In the genomic region with DNA sequence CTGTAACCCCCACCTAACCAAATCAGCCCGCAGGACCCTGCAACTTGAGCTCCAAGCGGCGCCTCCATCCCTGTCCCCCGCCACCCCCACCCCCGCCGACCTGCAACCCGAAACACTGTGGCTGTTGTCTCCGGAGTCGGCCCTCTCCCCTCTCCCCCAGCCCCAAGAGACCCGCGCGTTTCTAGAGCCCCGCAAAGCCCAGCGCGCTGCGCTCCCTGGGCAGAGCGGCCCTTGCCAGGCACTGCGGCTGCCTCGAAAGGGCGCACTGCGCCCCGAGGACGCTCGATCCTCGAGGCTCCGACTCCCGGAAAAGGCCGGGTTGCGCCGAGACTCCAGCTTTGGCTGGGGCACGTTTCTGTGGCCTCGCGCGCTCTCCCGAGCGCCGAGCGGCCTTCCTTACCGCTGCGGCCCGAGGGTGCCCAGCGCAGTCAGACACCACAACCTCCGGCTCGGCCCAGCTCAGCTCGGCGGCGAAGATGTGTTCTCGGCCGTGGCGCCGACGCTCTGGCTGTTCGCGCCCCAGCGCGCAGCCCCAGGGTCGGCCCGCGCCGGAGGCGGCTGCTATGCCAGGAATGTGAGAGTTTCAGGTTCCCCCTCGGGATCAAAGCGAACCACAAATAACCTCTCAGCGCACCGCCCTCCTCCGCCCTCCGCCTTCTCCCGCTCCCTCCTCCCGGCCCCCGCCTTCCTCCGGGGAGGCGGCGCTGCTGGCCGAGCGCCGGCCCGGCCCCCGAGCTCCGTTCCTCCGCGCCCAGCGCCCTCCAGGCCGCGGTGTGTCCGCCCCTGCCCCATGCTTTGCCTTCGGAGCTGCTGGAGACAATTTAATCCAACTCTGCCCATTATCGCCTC, we compare ENCODE assay signal across 8 cellular contexts. TPM values are rescaled to one million over a fixed set of nuclear protein-coding genes. Genes with fewer than 3 reads are reported as not detected.
DNase-seq lines count a peak whose midpoint lies in the region; ATAC-seq and TF ChIP-seq lines count a peak whose summit lies in the region.

AMOTL2 (minus strand) TSS at position 506 of the 849 bp plus-strand sequence. CDS start 3,014 bp downstream, outside the sequence.

- peaks cover 0 to 26% (median 8%) of the 10 kb centered on the region in 6 donors for H3K36me3 ChIP-seq in spleen

- DNase-seq in activated effector memory CD4-positive, alpha-beta T cell treated with anti-CD3 and anti-CD28 coated beads, Interleukin-2, amount 50 U/mL, for 16 hours = peak; percentile 65
- DNase-seq in activated effector memory CD4-positive, alpha-beta T cell treated with Interleukin-2 at 50 U/mL for 16 hours = no peak
- peak; percentile 55 for DNase-seq in Jurkat, Clone E6-1 (ENCODE audit: low read depth, low spot score)
- peak; percentile 55 to 88 (median 74) for DNase-seq in dorsolateral prefrontal cortex
- DNase-seq in spleen = peak; percentile 87

- 1 to 3% (median 2%) methylated on average over 46 to 87 of the region's 87 CpGs for WGBS in spleen, 5 donors

- peak; percentile 74 for ATAC-seq in SK-N-SH treated with all-trans-retinoic acid at 6 μM for 48 hours
- no peak for ATAC-seq in GM21723 (IDR thresholded peaks at IDR 0.05; ENCODE audit: unreplicated experiment)

- H3K27me3 ChIP-seq in dorsolateral prefrontal cortex (no peaks in the 10 kb centered on the region), layer of hippocampus (ENCODE audit: control insufficient read depth, insufficient read depth, low read length) (no peaks in the 10 kb centered on the region), spleen (replicated peaks in 1 of 7) (peaks cover 0 to 57% (median 18%) of the 10 kb centered on the region in 7 donors)

- peak in 1 of 3 donors; percentile 82 for TF ChIP-seq POLR2A in spleen (IDR thresholded peaks at IDR 0.05)

- H3K27ac ChIP-seq in dorsolateral prefrontal cortex (peak within 1 kb of the TSS; percentile 92 to 100 (median 100)), layer of hippocampus (ENCODE audit: low read depth, low read length) (peak within 1 kb of the TSS; percentile 98), spleen (peak within 1 kb of the TSS; percentile 50 to 96 (median 93))

- H3K9me3 ChIP-seq in spleen = no peaks in the 10 kb centered on the region

- intact Hi-C loops in dorsolateral prefrontal cortex (cut with DNase I) = loop anchor here (5.0 kb wide), 5 partner anchors 33 to 122 kb away; partner anchors contain the start of genes ANAPC13 (in 1 of the 2), CEP63 (in 1 of the 2) and RYK (in 1 of the 2)
- intact Hi-C loops in spleen (cut with DNase I; ENCODE audit: low total_unique reads) = no loop called here

- peaks cover 18 to 75% (median 53%) of the 10 kb centered on the region in 6 donors for H3K4me1 ChIP-seq in spleen

- TF ChIP-seq CTCF in dorsolateral prefrontal cortex (IDR thresholded peaks at IDR 0.05 in 54 of 56, conservative IDR thresholded peaks at IDR 0.05 in 2 of 56; ENCODE audit: low read depth in 1 of 56, partially characterized antibody in 56 of 56) (peak in 11 of 56 donors; percentile 7 to 46 (median 16)), spleen (IDR thresholded peaks at IDR 0.05 in 8 of 11, conservative IDR thresholded peaks at IDR 0.05 in 3 of 11) (no peak)

- H3K4me3 ChIP-seq in Jurkat, Clone E6-1 (ENCODE audit: low read length) = peak within 1 kb of the TSS; percentile 49
- peak within 1 kb of the TSS; percentile 53 to 96 (median 85) for H3K4me3 ChIP-seq in dorsolateral prefrontal cortex
- H3K4me3 ChIP-seq in spleen = peak within 1 kb of the TSS; percentile 46 to 74 (median 52)

TF ChIP-seq in SK-N-SH treated with all-trans-retinoic acid at 6 μM for 48 hours, 23 proteins besides CTCF, POLR2A, EP300 and RAD21:
- TF ChIP-seq RARB (CRISPR knock-in tag; IDR thresholded peaks at IDR 0.05) = no peak
- no peak for TF ChIP-seq TOX (CRISPR knock-in tag; IDR thresholded peaks at IDR 0.05; ENCODE audit: borderline replicate concordance)
- TF ChIP-seq BACH2 (CRISPR knock-in tag; IDR thresholded peaks at IDR 0.05; ENCODE audit: borderline replicate concordance) = no peak
- TF ChIP-seq, protein P1, sequence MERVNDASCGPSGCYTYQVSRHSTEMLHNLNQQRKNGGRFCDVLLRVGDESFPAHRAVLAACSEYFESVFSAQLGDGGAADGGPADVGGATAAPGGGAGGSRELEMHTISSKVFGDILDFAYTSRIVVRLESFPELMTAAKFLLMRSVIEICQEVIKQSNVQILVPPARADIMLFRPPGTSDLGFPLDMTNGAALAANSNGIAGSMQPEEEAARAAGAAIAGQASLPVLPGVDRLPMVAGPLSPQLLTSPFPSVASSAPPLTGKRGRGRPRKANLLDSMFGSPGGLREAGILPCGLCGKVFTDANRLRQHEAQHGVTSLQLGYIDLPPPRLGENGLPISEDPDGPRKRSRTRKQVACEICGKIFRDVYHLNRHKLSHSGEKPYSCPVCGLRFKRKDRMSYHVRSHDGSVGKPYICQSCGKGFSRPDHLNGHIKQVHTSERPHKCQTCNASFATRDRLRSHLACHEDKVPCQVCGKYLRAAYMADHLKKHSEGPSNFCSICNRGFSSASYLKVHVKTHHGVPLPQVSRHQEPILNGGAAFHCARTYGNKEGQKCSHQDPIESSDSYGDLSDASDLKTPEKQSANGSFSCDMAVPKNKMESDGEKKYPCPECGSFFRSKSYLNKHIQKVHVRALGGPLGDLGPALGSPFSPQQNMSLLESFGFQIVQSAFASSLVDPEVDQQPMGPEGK (CRISPR knock-in tag; IDR thresholded peaks at IDR 0.05; ENCODE audit: borderline replicate concordance) = peak; percentile 57; the same call in 1 of the 2 replicates
- no peak for TF ChIP-seq CREB5 (CRISPR knock-in tag; IDR thresholded peaks at IDR 0.05; ENCODE audit: low read depth)
- peak; percentile 63; the same call in 1 of the 2 replicates for TF ChIP-seq CSDC2 (CRISPR knock-in tag; IDR thresholded peaks at IDR 0.05)
- TF ChIP-seq ZNF70 (CRISPR knock-in tag; IDR thresholded peaks at IDR 0.05) = no peak
- no peak for TF ChIP-seq OSR1 (CRISPR knock-in tag; IDR thresholded peaks at IDR 0.05)
- no peak for TF ChIP-seq ISL1 (CRISPR knock-in tag; IDR thresholded peaks at IDR 0.05)
- 0 out of 2 replicates have a peak, but pooled peaks have one; percentile 60 for TF ChIP-seq GLIS3 (CRISPR knock-in tag; IDR thresholded peaks at IDR 0.05)
- TF ChIP-seq, protein P2, sequence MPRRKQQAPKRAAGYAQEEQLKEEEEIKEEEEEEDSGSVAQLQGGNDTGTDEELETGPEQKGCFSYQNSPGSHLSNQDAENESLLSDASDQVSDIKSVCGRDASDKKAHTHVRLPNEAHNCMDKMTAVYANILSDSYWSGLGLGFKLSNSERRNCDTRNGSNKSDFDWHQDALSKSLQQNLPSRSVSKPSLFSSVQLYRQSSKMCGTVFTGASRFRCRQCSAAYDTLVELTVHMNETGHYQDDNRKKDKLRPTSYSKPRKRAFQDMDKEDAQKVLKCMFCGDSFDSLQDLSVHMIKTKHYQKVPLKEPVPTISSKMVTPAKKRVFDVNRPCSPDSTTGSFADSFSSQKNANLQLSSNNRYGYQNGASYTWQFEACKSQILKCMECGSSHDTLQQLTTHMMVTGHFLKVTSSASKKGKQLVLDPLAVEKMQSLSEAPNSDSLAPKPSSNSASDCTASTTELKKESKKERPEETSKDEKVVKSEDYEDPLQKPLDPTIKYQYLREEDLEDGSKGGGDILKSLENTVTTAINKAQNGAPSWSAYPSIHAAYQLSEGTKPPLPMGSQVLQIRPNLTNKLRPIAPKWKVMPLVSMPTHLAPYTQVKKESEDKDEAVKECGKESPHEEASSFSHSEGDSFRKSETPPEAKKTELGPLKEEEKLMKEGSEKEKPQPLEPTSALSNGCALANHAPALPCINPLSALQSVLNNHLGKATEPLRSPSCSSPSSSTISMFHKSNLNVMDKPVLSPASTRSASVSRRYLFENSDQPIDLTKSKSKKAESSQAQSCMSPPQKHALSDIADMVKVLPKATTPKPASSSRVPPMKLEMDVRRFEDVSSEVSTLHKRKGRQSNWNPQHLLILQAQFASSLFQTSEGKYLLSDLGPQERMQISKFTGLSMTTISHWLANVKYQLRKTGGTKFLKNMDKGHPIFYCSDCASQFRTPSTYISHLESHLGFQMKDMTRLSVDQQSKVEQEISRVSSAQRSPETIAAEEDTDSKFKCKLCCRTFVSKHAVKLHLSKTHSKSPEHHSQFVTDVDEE (CRISPR knock-in tag; IDR thresholded peaks at IDR 0.05) = no peak
- no peak for TF ChIP-seq ZNF565 (CRISPR knock-in tag; conservative IDR thresholded peaks at IDR 0.05; ENCODE audit: low read depth)

RNA-seq across cellular contexts. Expression of gene AMOTL2, which starts in this region (rescaled TPM):
- 0.80 TPM for polyA plus RNA-seq in Jurkat, Clone E6-1 (2012; ENCODE audit: insufficient read depth, insufficient read length)
- 100 to 1,000 TPM in 24 of 120 experiments, 10 to 100 TPM in 96; 43.1 to 220 (median 75.3) TPM for total RNA-seq in dorsolateral prefrontal cortex
- total RNA-seq in spleen = 10 to 100 TPM; 27.5 to 83.4 (median 53.1) TPM
- polyA plus RNA-seq in spleen = 10 to 100 TPM in 1 of 3 donors, 1 to 10 TPM in 2; 3.8 to 15.7 (median 6.0) TPM
